In genomic region chr17:39684369-39685043, GRCh38 we compare ENCODE assay signal across 29 cellular contexts. TPM values are rescaled to one million over a fixed set of nuclear protein-coding genes. Genes with fewer than 3 reads are reported as not detected.
"Had no signal": no experiment of that assay in that cellular context is flagged by ENCODE, and none has a peak within 500 bp of the region (broad histone marks: within the 10 kb centered on the region; RNA-seq: fewer than 3 reads in every experiment).

No MANE protein-coding gene starts in this region.

- DNase-seq: activated B cell treated with CpG ODN at 0.5 μM for 24 hours; activated CD4-positive, alpha-beta T cell treated with anti-CD3 and anti-CD28 coated beads for 1 hour; activated CD4-positive, alpha-beta T cell treated with anti-CD3 and anti-CD28 coated beads, Interleukin-2, amount 10 ng/mL, durations not matched to agents 24 days and 14 days; activated CD4-positive, alpha-beta T cell treated with anti-CD3 and anti-CD28 coated beads, Interleukin-2, amount 50 U/mL, for 48 hours; activated CD8-positive, alpha-beta memory T cell treated with anti-CD3 and anti-CD28 coated beads, Interleukin-2, amount 10 ng/mL, durations not matched to agents 7 days and 5 days; activated effector memory CD4-positive, alpha-beta T cell treated with Interleukin-2 at 50 U/mL for 16 hours; activated naive CD4-positive, alpha-beta T cell; activated T-cell treated with anti-CD3 and anti-CD28 coated beads, Interleukin-2, amount 50 U/mL, for 24 hours; amygdala; KG1; NCI-H1092; NCI-H1417 treated with DMSO at 0.1 percent for 48 hours; NCI-H1694; NCI-H2081; NCI-H510A treated with DMSO at 0.1 percent for 48 hours; NCI-H69; Peyer's patch; SIG-M5; T-cell; T-helper 2 cell; T1000 had no signal

- H3K9me3 ChIP-seq: Peyer's patch had no signal

- H3K27ac Mint-ChIP-seq: activated B cell treated with CpG ODN at 0.5 μM for 24 hours; activated CD4-positive, alpha-beta T cell treated with anti-CD3 and anti-CD28 coated beads, Interleukin-2, amount 10 ng/mL, durations not matched to agents 24 days and 14 days; activated CD8-positive, alpha-beta memory T cell treated with anti-CD3 and anti-CD28 coated beads, Interleukin-2, amount 10 ng/mL, durations not matched to agents 7 days and 5 days; activated naive CD8-positive, alpha-beta T cell; activated T-cell treated with anti-CD3 and anti-CD28 coated beads, Interleukin-2, amount 50 U/mL, for 24 hours; activated T-helper 1 cell treated with anti-CD3 and anti-CD28 coated beads, Interleukin-12 subunit alpha, Interleukin-12 subunit beta, Interleukin-2, Interleukin-4 antibody, amounts not matched to agents 30 ng/mL and 10 ng/mL and 1 ng/mL, durations not matched to agents 14 hours and 24 hours and 36 hours; brain; T-cell had no signal

- H3K27me3 Mint-ChIP-seq: activated B cell treated with CpG ODN at 0.5 μM for 24 hours; activated CD4-positive, alpha-beta T cell treated with anti-CD3 and anti-CD28 coated beads, Interleukin-2, amount 10 ng/mL, durations not matched to agents 24 days and 14 days; activated CD8-positive, alpha-beta memory T cell treated with anti-CD3 and anti-CD28 coated beads, Interleukin-2, amount 10 ng/mL, durations not matched to agents 7 days and 5 days; activated naive CD8-positive, alpha-beta T cell; activated T-cell treated with anti-CD3 and anti-CD28 coated beads, Interleukin-2, amount 50 U/mL, for 24 hours; T-cell had no signal

- H3K4me3 ChIP-seq: cardiac muscle cell, Peyer's patch had no signal

- H3K9me3 Mint-ChIP-seq: activated B cell treated with CpG ODN at 0.5 μM for 24 hours; activated CD4-positive, alpha-beta T cell treated with anti-CD3 and anti-CD28 coated beads, Interleukin-2, amount 10 ng/mL, durations not matched to agents 24 days and 14 days; activated T-cell treated with anti-CD3 and anti-CD28 coated beads, Interleukin-2, amount 50 U/mL, for 24 hours; activated T-helper 1 cell treated with anti-CD3 and anti-CD28 coated beads, Interleukin-12 subunit alpha, Interleukin-12 subunit beta, Interleukin-2, Interleukin-4 antibody, amounts not matched to agents 30 ng/mL and 10 ng/mL and 1 ng/mL, durations not matched to agents 14 hours and 24 hours and 36 hours; brain; T-cell had no signal

- H3K27ac ChIP-seq: cardiac muscle cell, Peyer's patch, RWPE1 had no signal

- FAIRE-seq: astrocyte, TTC549 had no signal

- ATAC-seq: activated CD8-positive, alpha-beta memory T cell treated with anti-CD3 and anti-CD28 coated beads, Interleukin-2, amount 10 ng/mL, durations not matched to agents 7 days and 5 days; T-cell had no signal

- H3K27me3 ChIP-seq: cardiac muscle cell, Peyer's patch had no signal

- H3K36me3 ChIP-seq: cardiac muscle cell had no signal

- H3K4me3 Mint-ChIP-seq: activated B cell treated with CpG ODN at 0.5 μM for 24 hours; activated CD4-positive, alpha-beta T cell treated with anti-CD3 and anti-CD28 coated beads, Interleukin-2, amount 10 ng/mL, durations not matched to agents 24 days and 14 days; activated CD8-positive, alpha-beta memory T cell treated with anti-CD3 and anti-CD28 coated beads, Interleukin-2, amount 10 ng/mL, durations not matched to agents 7 days and 5 days; activated naive CD8-positive, alpha-beta T cell; activated T-cell treated with anti-CD3 and anti-CD28 coated beads, Interleukin-2, amount 50 U/mL, for 24 hours; activated T-helper 1 cell treated with anti-CD3 and anti-CD28 coated beads, Interleukin-12 subunit alpha, Interleukin-12 subunit beta, Interleukin-2, Interleukin-4 antibody, amounts not matched to agents 30 ng/mL and 10 ng/mL and 1 ng/mL, durations not matched to agents 14 hours and 24 hours and 36 hours; T-cell had no signal

RNA-seq across cellular contexts. Expression of gene PNMT, which starts 16.3 kb away (rescaled TPM):
- total RNA-seq: activated B cell treated with CpG ODN at 0.5 μM for 24 hours; activated CD4-positive, alpha-beta T cell treated with anti-CD3 and anti-CD28 coated beads, Interleukin-2, amount 10 ng/mL, durations not matched to agents 24 days and 14 days; activated CD8-positive, alpha-beta memory T cell treated with anti-CD3 and anti-CD28 coated beads, Interleukin-2, amount 10 ng/mL, durations not matched to agents 7 days and 5 days; activated T-helper 1 cell treated with anti-CD3 and anti-CD28 coated beads, Interleukin-12 subunit alpha, Interleukin-12 subunit beta, Interleukin-2, Interleukin-4 antibody, amounts not matched to agents 30 ng/mL and 10 ng/mL and 1 ng/mL, durations not matched to agents 14 hours and 24 hours and 36 hours; MCF 10A had no signal
